5 cellular contexts compared by ENCODE assay signal in genomic region chr9:42409581-42409980, GRCh38.
DNase-seq lines count a peak whose midpoint lies in the region; TF ChIP-seq lines count a peak whose summit lies in the region.
"Not testable (repeated sequence)": the region's sequence is repeated elsewhere in the genome, so short reads cannot be mapped to it uniquely, and the experiment has no call there.

No MANE protein-coding gene starts in this region.

- peak; percentile 7 for DNase-seq in EH (ENCODE audit: low read depth)
- peak; percentile 27 for DNase-seq in HFFc6
- peak; percentile 34 for DNase-seq in amniotic epithelial cell (ENCODE audit: low read depth)
- peak; percentile 34 for DNase-seq in brain microvascular endothelial cell
- DNase-seq in fibroblast of the aortic adventitia (ENCODE audit: low read depth): peak; percentile 38

- not testable (repeated sequence) for H3K9me3 Mint-ChIP-seq in HFFc6

- H3K27ac Mint-ChIP-seq in HFFc6: not testable (repeated sequence)

- not testable (repeated sequence) for H3K27ac ChIP-seq in brain microvascular endothelial cell

- H3K27me3 ChIP-seq in brain microvascular endothelial cell (replicated peaks): not testable (repeated sequence)

- H3K27me3 Mint-ChIP-seq in HFFc6 (ENCODE audit: insufficient read depth): not testable (repeated sequence)

- not testable (repeated sequence) for H3K36me3 ChIP-seq in brain microvascular endothelial cell (replicated peaks)

- TF ChIP-seq CTCF in HFFc6 (IDR thresholded peaks at IDR 0.05); brain microvascular endothelial cell (IDR thresholded peaks at IDR 0.05; ENCODE audit: low read depth, low read length, missing control alignments); fibroblast of the aortic adventitia (IDR thresholded peaks at IDR 0.05; ENCODE audit: insufficient read depth, low read length): not testable (repeated sequence)

- H3K36me3 Mint-ChIP-seq in HFFc6 (ENCODE audit: low read depth): not testable (repeated sequence)

- not testable (repeated sequence) for H3K4me3 ChIP-seq in brain microvascular endothelial cell (ENCODE audit: low read depth, low read length); fibroblast of the aortic adventitia (ENCODE audit: low read depth, low read length)

- in situ Hi-C loops in brain microvascular endothelial cell (cut with HindIII; ENCODE audit: low pct_ligation_motif_present, low sequenced_read_pairs): not testable (repeated sequence)

- not testable (repeated sequence) for H3K4me1 Mint-ChIP-seq in HFFc6 (ENCODE audit: low read depth)

- H3K4me3 Mint-ChIP-seq in HFFc6: not testable (repeated sequence)
